Comparison of ENCODE assay signal across 9 cellular contexts in genomic region chr17:68600123-68600880, GRCh38. TPM values are rescaled to one million over a fixed set of nuclear protein-coding genes. Genes with fewer than 3 reads are reported as not detected.
DNase-seq lines count a peak whose midpoint lies in the region; ATAC-seq, FAIRE-seq and TF ChIP-seq lines count a peak whose summit lies in the region.
"Had no signal": no experiment of that assay in that cellular context is flagged by ENCODE, and none has a peak within 500 bp of the region (broad histone marks: within the 10 kb centered on the region; RNA-seq: fewer than 3 reads in every experiment).

No MANE protein-coding gene starts in this region.

- H3K27ac ChIP-seq in 22Rv1 = no peak overlapping the region
- peak overlapping the region in 1 of 4 donors; percentile 46 for H3K27ac ChIP-seq in body of pancreas
- H3K27ac ChIP-seq in keratinocyte (ENCODE audit: control insufficient read depth, insufficient read depth, low read length) = no peak overlapping the region

- in situ Hi-C loops in G401 (cut with HindIII; ENCODE audit: low sequenced_read_pairs) = no loop called here

- H3K4me3 ChIP-seq in body of pancreas = peak overlapping the region in 1 of 2 donors; percentile 36
- peak overlapping the region; percentile 35 to 59 (median 52) for H3K4me3 ChIP-seq in keratinocyte (ENCODE audit: control insufficient read depth in 2 of 3, extremely low read depth in 1 of 3, insufficient read depth in 2 of 3, low read depth in 1 of 3, low read length in 3 of 3)

- peak overlapping the region; percentile 84 for H3K4me2 ChIP-seq in keratinocyte (ENCODE audit: control insufficient read depth, extremely low read depth, insufficient read depth, low read depth, low read length)

- dilution Hi-C loops in keratinocyte (cut with MboI; ENCODE audit: extremely low pct_ligation_motif_present, low sequenced_read_pairs) = no loop called here

- H3K4me3 Mint-ChIP-seq in stimulated activated memory B cell treated with anti-CD40 and anti-IgM and Interleukin-4, amounts not matched to agents 10 μg/mL and 1 μg/mL and 100 μg/mL, for 72 hours = peak overlapping the region; percentile 69

- H3K9ac ChIP-seq in keratinocyte (ENCODE audit: control insufficient read depth, extremely low read depth, insufficient read depth, low read length) = no peak overlapping the region

- H3K9me3 ChIP-seq in body of pancreas (no peaks in the 10 kb centered on the region), keratinocyte (ENCODE audit: control insufficient read depth, low read depth, low read length) (no peaks in the 10 kb centered on the region)

- no peaks in the 10 kb centered on the region for H3K36me3 Mint-ChIP-seq in stimulated activated memory B cell treated with anti-CD40 and anti-IgM and Interleukin-4, amounts not matched to agents 10 μg/mL and 1 μg/mL and 100 μg/mL, for 72 hours

- DNase-seq in HuH-7 (ENCODE audit: low spot score) (peak; percentile 74), body of pancreas (peak; percentile 25 to 50 (median 40)), keratinocyte (ENCODE audit: low read depth, low spot score) (no peak), G401 (ENCODE audit: low spot score) (no peak)
- no peak for DNase-seq in activated CD4-positive, CD25-positive, alpha-beta regulatory T cell (lab: John Stamatoyannopoulos, UW)

- WGBS in body of pancreas, 2 donors = 3% methylated on average over 69 of the region's 79 CpGs; no CpG with 5 or more reads in 1 of the 2 donors

- no peak for FAIRE-seq in keratinocyte (lab: Jason Lieb, UNC)
- FAIRE-seq: TTC549 had no signal

- no peak for TF ChIP-seq POLR2A in body of pancreas (IDR thresholded peaks at IDR 0.05)

- H3K4me1 Mint-ChIP-seq in stimulated activated memory B cell treated with anti-CD40 and anti-IgM and Interleukin-4, amounts not matched to agents 10 μg/mL and 1 μg/mL and 100 μg/mL, for 72 hours = peaks cover 14% of the 10 kb centered on the region

- peaks cover 0 to 4% of the 10 kb centered on the region in 2 donors for H3K27me3 ChIP-seq in body of pancreas
- peaks cover 22% of the 10 kb centered on the region for H3K27me3 ChIP-seq in keratinocyte (ENCODE audit: control insufficient read depth, extremely low read depth, insufficient read depth, low read length)

- no peaks in the 10 kb centered on the region for H3K36me3 ChIP-seq in body of pancreas (replicated peaks in 1 of 2; ENCODE audit: insufficient read depth in 1 of 2, low read depth in 2 of 2)
- no peaks in the 10 kb centered on the region for H3K36me3 ChIP-seq in keratinocyte (ENCODE audit: control insufficient read depth in 2 of 2, extremely low read depth in 1 of 2, insufficient read depth in 2 of 2, low read length in 2 of 2)

- H3K27ac Mint-ChIP-seq in stimulated activated memory B cell treated with anti-CD40 and anti-IgM and Interleukin-4, amounts not matched to agents 10 μg/mL and 1 μg/mL and 100 μg/mL, for 72 hours = no peak overlapping the region

- peak; percentile 53 for TF ChIP-seq CTCF in 22Rv1 (IDR thresholded peaks at IDR 0.05)
- peak in 4 of 7 experiments; percentile 14 to 36 (median 24) for TF ChIP-seq CTCF in body of pancreas (IDR thresholded peaks at IDR 0.05)
- TF ChIP-seq CTCF in keratinocyte (optimal IDR thresholded peaks at IDR 0.05 in 1 of 3, IDR thresholded peaks at IDR 0.05 in 1 of 3, conservative IDR thresholded peaks at IDR 0.05 in 1 of 3; ENCODE audit: extremely low read depth in 1 of 3, insufficient read depth in 2 of 3, low read length in 3 of 3) = peak in 2 of 3 experiments; percentile 60 to 64

- H3K9me3 Mint-ChIP-seq in stimulated activated memory B cell treated with anti-CD40 and anti-IgM and Interleukin-4, amounts not matched to agents 10 μg/mL and 1 μg/mL and 100 μg/mL, for 72 hours = no peaks in the 10 kb centered on the region

- no peaks in the 10 kb centered on the region for H3K79me2 ChIP-seq in keratinocyte (ENCODE audit: control insufficient read depth, insufficient read depth, low read length)

- intact Hi-C loops in body of pancreas (cut with DNase I) = no loop called here

- ATAC-seq in body of pancreas (peak; percentile 59), HG03571 (IDR thresholded peaks at IDR 0.05; ENCODE audit: unreplicated experiment) (no peak)
- peak; percentile 55 for ATAC-seq in stimulated activated memory B cell treated with anti-CD40 and anti-IgM and Interleukin-4, amounts not matched to agents 10 μg/mL and 1 μg/mL and 100 μg/mL, for 72 hours

- no peaks in the 10 kb centered on the region for H4K20me1 ChIP-seq in keratinocyte (ENCODE audit: control insufficient read depth, extremely low read depth, insufficient read depth, low read length)

- H3K9me1 ChIP-seq in keratinocyte (ENCODE audit: control insufficient read depth, extremely low read depth, insufficient read depth, low read length) = no peaks in the 10 kb centered on the region

- peaks cover 81% of the 10 kb centered on the region for H3K27me3 Mint-ChIP-seq in stimulated activated memory B cell treated with anti-CD40 and anti-IgM and Interleukin-4, amounts not matched to agents 10 μg/mL and 1 μg/mL and 100 μg/mL, for 72 hours

- peak overlapping the region; percentile 64 for H2AFZ ChIP-seq in keratinocyte (ENCODE audit: control insufficient read depth, low read length)

- H3K4me1 ChIP-seq in body of pancreas = peaks cover 18% of the 10 kb centered on the region
- H3K4me1 ChIP-seq in keratinocyte (ENCODE audit: control insufficient read depth, extremely low read depth, insufficient read depth, low read length) = peaks cover 8% of the 10 kb centered on the region

RNA-seq across cellular contexts. Expression of gene FAM20A, which starts 0.9 kb away (rescaled TPM):
- total RNA-seq in body of pancreas = 1 to 10 TPM in 1 of 2 donors, under 1 TPM in 1; under 0.01 to 1.3 TPM
- not detected in 3 replicates for polyA plus RNA-seq in keratinocyte
- polyA plus RNA-seq in keratinocyte (2011; ENCODE audit: low read depth) = not detected
- not detected in 2 replicates for polyA plus RNA-seq in keratinocyte (2011; cell fraction: cytosol; rRNA removed)
- polyA plus RNA-seq in keratinocyte (2011; cell fraction: nucleus; rRNA removed) = 0.04 TPM in 1 of 2 replicates, not detected in the other
- 0.08 and 0.42 TPM in 2 replicates for polyA plus RNA-seq in keratinocyte (2012; ENCODE audit: low replicate concordance)
- not detected in 3 replicates for polyA minus RNA-seq in keratinocyte
- not detected for polyA minus RNA-seq in keratinocyte (2011; cell fraction: cytosol; rRNA and poly(A)+ RNA removed)
- polyA minus RNA-seq in keratinocyte (2011; cell fraction: nucleus; rRNA and poly(A)+ RNA removed) = not detected in 2 replicates
- total RNA-seq in G401 (2014; rRNA removed; shearing (Covaris generic)) = not detected in 2 replicates

Comparison
In these comparisons a context has a peak if more than half of its experiments do, and no peak if none do; other contexts are left out.
1. DNase-seq: peak in HuH-7 (single experiment) and body of pancreas (4 of 4); none in keratinocyte (single experiment), G401 (single experiment) and activated CD4-positive, CD25-positive, alpha-beta regulatory T cell (0 of 4).
2. Peak in every context shown above with its lines, with median percentiles within 50 percentile points of each other: CTCF ChIP-seq.